8 cellular contexts compared by ENCODE assay signal in the genomic region with DNA sequence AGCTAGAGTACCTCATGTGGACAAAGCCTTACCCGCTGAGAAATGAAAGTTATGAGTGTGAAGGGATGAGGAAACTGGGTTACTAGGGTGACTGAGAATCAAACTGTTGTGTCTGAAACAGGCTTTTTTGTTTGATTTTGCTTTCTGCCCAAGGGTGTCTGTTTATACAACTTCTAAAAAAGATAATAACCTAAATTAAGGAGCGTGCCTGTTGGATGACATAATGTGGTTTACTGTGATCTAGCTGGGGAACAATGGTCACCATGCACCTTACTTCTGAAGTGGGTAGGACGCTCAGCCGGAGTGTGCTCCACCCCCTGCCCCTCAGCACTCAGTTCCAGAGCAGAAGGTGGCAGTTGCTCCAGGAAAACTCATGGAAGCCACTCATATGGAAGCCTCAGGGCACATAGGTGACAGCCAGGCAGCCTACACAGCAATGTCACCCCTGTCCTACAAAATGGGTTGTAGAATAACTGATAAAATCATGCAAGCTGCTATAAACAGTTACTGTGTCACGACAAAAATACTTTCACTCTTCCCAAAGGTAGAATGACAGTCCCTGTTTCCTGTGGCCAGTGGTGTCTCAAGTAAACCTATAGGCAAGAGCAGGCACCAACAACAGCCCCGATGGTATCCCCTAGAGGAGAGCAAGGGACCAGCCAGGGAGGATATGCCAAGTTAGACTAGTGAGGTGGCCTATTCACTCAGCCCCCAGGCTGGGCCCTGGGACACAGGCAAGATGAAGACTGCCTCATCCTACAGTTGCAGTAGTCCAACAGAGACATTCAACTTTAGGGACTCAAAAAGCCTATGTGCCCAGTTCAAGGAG.
DNase-seq lines count a peak whose midpoint lies in the region; ATAC-seq lines count a peak whose summit lies in the region.

No MANE protein-coding gene starts in this region.

- no peak overlapping the region for H3K4me3 Mint-ChIP-seq in activated T-cell treated with anti-CD3 and anti-CD28 coated beads, Interleukin-2, amount 50 U/mL, for 24 hours

- ATAC-seq in GM21526 (IDR thresholded peaks at IDR 0.05; ENCODE audit: low FRiP score, unreplicated experiment) = peak; percentile 43
- no peak for ATAC-seq in HG02623 (IDR thresholded peaks at IDR 0.05; ENCODE audit: unreplicated experiment)

- no peaks in the 10 kb centered on the region for H3K36me3 Mint-ChIP-seq in activated T-cell treated with anti-CD3 and anti-CD28 coated beads, Interleukin-2, amount 50 U/mL, for 24 hours (ENCODE audit: low read depth)

- no peaks in the 10 kb centered on the region for H3K27me3 Mint-ChIP-seq in activated T-cell treated with anti-CD3 and anti-CD28 coated beads, Interleukin-2, amount 50 U/mL, for 24 hours

- DNase-seq in COLO668 (lab: John Stamatoyannopoulos, UW; ENCODE audit: unreplicated experiment) = peak; percentile 44
- DNase-seq in NCI-H748 treated with DMSO at 0.1 percent for 48 hours (lab: John Stamatoyannopoulos, UW) = peak; percentile 75
- peak; percentile 14 for DNase-seq in hepatic stellate cell (ENCODE audit: low spot score)
- no peak for DNase-seq in stimulated activated naive CD4-positive, alpha-beta T cell (lab: John Stamatoyannopoulos, UW)
- DNase-seq in activated T-cell treated with anti-CD3 and anti-CD28 coated beads, Interleukin-2, amount 50 U/mL, for 24 hours = no peak
- DNase-seq in activated CD4-positive, alpha-beta T cell treated with anti-CD3 and anti-CD28 coated beads, Interleukin-2, amount 50 U/mL, for 48 hours = no peak

- no peaks in the 10 kb centered on the region for H3K9me3 Mint-ChIP-seq in activated T-cell treated with anti-CD3 and anti-CD28 coated beads, Interleukin-2, amount 50 U/mL, for 24 hours

- no peak overlapping the region for H3K27ac Mint-ChIP-seq in activated T-cell treated with anti-CD3 and anti-CD28 coated beads, Interleukin-2, amount 50 U/mL, for 24 hours

- peaks cover 24% of the 10 kb centered on the region for H3K4me1 Mint-ChIP-seq in activated T-cell treated with anti-CD3 and anti-CD28 coated beads, Interleukin-2, amount 50 U/mL, for 24 hours (ENCODE audit: low read depth)

Comparison
In these comparisons a context has a peak if more than half of its experiments do, and no peak if none do; other contexts are left out.
1. DNase-seq: peak in COLO668 (single experiment), NCI-H748 treated with DMSO at 0.1 percent for 48 hours (single experiment) and hepatic stellate cell (single experiment); none in stimulated activated naive CD4-positive, alpha-beta T cell (0 of 6), activated T-cell treated with anti-CD3 and anti-CD28 coated beads, Interleukin-2, amount 50 U/mL, for 24 hours (single experiment) and activated CD4-positive, alpha-beta T cell treated with anti-CD3 and anti-CD28 coated beads, Interleukin-2, amount 50 U/mL, for 48 hours (0 of 2).